ENCODE assay signal across 8 cellular contexts in the genomic region with DNA sequence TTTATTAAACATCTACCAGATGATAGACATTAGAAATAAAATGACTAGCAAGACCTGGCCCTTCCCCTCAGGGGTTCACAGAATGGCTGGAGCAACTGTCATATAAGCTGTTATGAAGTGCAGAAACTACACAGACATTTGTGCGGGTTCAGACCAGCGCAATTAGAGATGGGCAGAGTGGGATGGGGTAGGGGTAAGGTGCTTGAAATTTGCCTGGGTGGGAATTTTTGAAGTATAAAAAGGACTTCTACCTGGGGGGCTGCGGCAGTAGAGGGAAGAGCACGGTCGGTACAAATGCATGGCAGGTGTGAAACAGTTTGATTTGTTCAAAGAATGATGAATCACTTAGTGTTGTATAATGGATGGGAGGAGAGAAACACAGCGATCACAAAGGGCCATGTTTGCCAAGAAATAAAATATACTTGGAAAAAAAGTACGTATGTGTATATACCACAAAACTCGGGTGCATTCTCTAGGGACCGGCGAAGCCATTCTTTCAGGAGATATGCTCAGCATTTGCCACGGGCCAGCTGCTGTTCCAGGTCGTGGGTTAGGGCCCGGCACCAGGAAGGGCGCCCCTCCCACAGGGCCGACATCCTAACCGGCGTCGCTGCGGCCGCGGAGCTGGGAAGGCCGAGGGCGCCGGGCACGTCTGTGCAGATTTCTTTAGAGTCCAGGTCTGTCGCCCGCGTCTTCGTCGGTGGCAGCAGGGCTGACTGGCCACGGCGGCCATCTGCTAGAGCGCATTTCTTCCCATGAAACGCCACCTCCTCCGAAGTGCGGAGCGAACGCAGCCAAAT. TPM values are rescaled to one million over a fixed set of nuclear protein-coding genes. Genes with fewer than 3 reads are reported as not detected.
DNase-seq lines count a peak whose midpoint lies in the region; ATAC-seq lines count a peak whose summit lies in the region.

No MANE protein-coding gene starts in this region.

- H2BK12ac ChIP-seq in neuronal stem cell (ENCODE audit: low read length), result no peak overlapping the region

- H2AK5ac ChIP-seq in neuronal stem cell (ENCODE audit: low read depth, low read length), result peak overlapping the region; percentile 72

- H2BK15ac ChIP-seq in neuronal stem cell (ENCODE audit: low read length), result peak overlapping the region; percentile 62

- H3K14ac ChIP-seq in neuronal stem cell (ENCODE audit: low read length), result no peak overlapping the region

- H4K91ac ChIP-seq in neuronal stem cell (ENCODE audit: low read depth, low read length, poor library complexity), result peak overlapping the region; percentile 32

- H4K8ac ChIP-seq in neuronal stem cell (ENCODE audit: low read depth, low read length), result no peak overlapping the region

- peak overlapping the region; percentile 90 for H2BK5ac ChIP-seq in neuronal stem cell (ENCODE audit: low read length)

- H3K4me1 Mint-ChIP-seq in activated naive CD4-positive, alpha-beta T cell treated with anti-CD3 and anti-CD28 coated beads for 36 hours (ENCODE audit: low read depth), result peaks cover 48% of the 10 kb centered on the region
- H3K4me1 Mint-ChIP-seq in activated T-cell treated with anti-CD3 and anti-CD28 coated beads, Interleukin-2, amount 50 U/mL, for 4 hours (ENCODE audit: low read depth), result peaks cover 37% of the 10 kb centered on the region

- H3K23ac ChIP-seq in neuronal stem cell (ENCODE audit: low read depth, low read length, poor library complexity), result peak overlapping the region; percentile 92

- peak; percentile 13 for ATAC-seq in HG02623 (IDR thresholded peaks at IDR 0.05; ENCODE audit: unreplicated experiment)
- ATAC-seq in activated T-cell treated with anti-CD3 and anti-CD28 coated beads, Interleukin-2, amount 50 U/mL, for 4 hours, result peak; percentile 26 to 29

- H3K4me3 ChIP-seq in neuronal stem cell (ENCODE audit: low read length in 2 of 2), result peak overlapping the region; percentile 94 to 96

- H3K9me3 Mint-ChIP-seq in activated naive CD4-positive, alpha-beta T cell treated with anti-CD3 and anti-CD28 coated beads for 36 hours, result no peaks in the 10 kb centered on the region
- no peaks in the 10 kb centered on the region for H3K9me3 Mint-ChIP-seq in activated T-cell treated with anti-CD3 and anti-CD28 coated beads, Interleukin-2, amount 50 U/mL, for 4 hours

- CTCF ChIA-PET in activated naive CD4-positive, alpha-beta T cell treated with anti-CD3 and anti-CD28 coated beads for 36 hours (lab: Charles Lee), result interaction anchor here (0.7 to 3.0 kb wide), 13 partner anchors 10 to 284 kb away, joined by 3 to 18 read pairs (median 5); a partner anchor contains a TSS

- no peaks in the 10 kb centered on the region for H3K27me3 ChIP-seq in neuronal stem cell (ENCODE audit: control insufficient read depth in 3 of 3, insufficient read depth in 3 of 3, low read depth in 1 of 3, low read length in 3 of 3)

- peak overlapping the region; percentile 82 for H2BK120ac ChIP-seq in neuronal stem cell (ENCODE audit: low read depth, low read length)

- H3K4ac ChIP-seq in neuronal stem cell (ENCODE audit: low read length), result peak overlapping the region; percentile 41

- H3K36me3 ChIP-seq in neuronal stem cell (replicated peaks in 1 of 2; ENCODE audit: control insufficient read depth in 2 of 2, insufficient read depth in 2 of 2, low read length in 2 of 2), result peaks cover 18 to 42% of the 10 kb centered on the region in 2 donors

- no peaks in the 10 kb centered on the region for H3K9me3 ChIP-seq in neuronal stem cell (replicated peaks in 1 of 2; ENCODE audit: control insufficient read depth in 2 of 2, insufficient read depth in 1 of 2, low read depth in 1 of 2, low read length in 2 of 2)

- H3K27ac Mint-ChIP-seq in activated naive CD4-positive, alpha-beta T cell treated with anti-CD3 and anti-CD28 coated beads for 36 hours, result peak overlapping the region; percentile 93

- H3K36me3 Mint-ChIP-seq in activated naive CD4-positive, alpha-beta T cell treated with anti-CD3 and anti-CD28 coated beads for 36 hours (ENCODE audit: low read depth), result peaks cover 25% of the 10 kb centered on the region
- peaks cover 26% of the 10 kb centered on the region for H3K36me3 Mint-ChIP-seq in activated T-cell treated with anti-CD3 and anti-CD28 coated beads, Interleukin-2, amount 50 U/mL, for 4 hours (ENCODE audit: insufficient read depth)

- H3K4me2 ChIP-seq in neuronal stem cell (ENCODE audit: insufficient read depth, low read length, poor library complexity, severe bottlenecking), result peak overlapping the region; percentile 94

- peaks cover 8 to 12% of the 10 kb centered on the region in 2 donors for H3K4me1 ChIP-seq in neuronal stem cell (ENCODE audit: control insufficient read depth in 2 of 2, insufficient read depth in 1 of 2, low read depth in 1 of 2, low read length in 2 of 2)

- peak overlapping the region; percentile 54 for H3K27ac ChIP-seq in neuronal stem cell (replicated peaks; ENCODE audit: low read length)

- peak; percentile 34 for DNase-seq in activated naive CD4-positive, alpha-beta T cell treated with anti-CD3 and anti-CD28 coated beads for 36 hours
- DNase-seq in activated naive CD4-positive, alpha-beta T cell treated with Interleukin-2 at 50 U/mL for 16 hours, result no peak
- peak; percentile 74 for DNase-seq in NCI-H146 (lab: John Stamatoyannopoulos, UW)
- no peak for DNase-seq in activated T-cell treated with anti-CD3 and anti-CD28 coated beads, Interleukin-2, amount 50 U/mL, for 4 hours
- DNase-seq in germinal center (ENCODE audit: low spot score), result peak; percentile 5
- no peak for DNase-seq in neuronal stem cell (ENCODE audit: low spot score)
- no peak for DNase-seq in middle frontal gyrus (ENCODE audit: extremely low spot score, low spot score)

- peak overlapping the region; percentile 97 for H2AFZ ChIP-seq in neuronal stem cell (ENCODE audit: low read length)

- no CpG with 5 or more reads among the region's 38 CpGs for WGBS in neuronal stem cell (ENCODE audit: extremely low coverage in 2 of 2, insufficient read length in 2 of 2, insufficient replicate concordance in 1 of 2), 2 donors

- H3K9ac ChIP-seq in neuronal stem cell (ENCODE audit: low read depth, low read length, poor library complexity), result peak overlapping the region; percentile 97

- peaks cover 3% of the 10 kb centered on the region for H3K79me1 ChIP-seq in neuronal stem cell (ENCODE audit: low read depth, low read length)

- H3K4me3 Mint-ChIP-seq in activated naive CD4-positive, alpha-beta T cell treated with anti-CD3 and anti-CD28 coated beads for 36 hours, result peak overlapping the region; percentile 99
- peak overlapping the region; percentile 99 for H3K4me3 Mint-ChIP-seq in activated T-cell treated with anti-CD3 and anti-CD28 coated beads, Interleukin-2, amount 50 U/mL, for 4 hours

- H3K27me3 Mint-ChIP-seq in activated naive CD4-positive, alpha-beta T cell treated with anti-CD3 and anti-CD28 coated beads for 36 hours (ENCODE audit: low read depth), result no peaks in the 10 kb centered on the region
- no peaks in the 10 kb centered on the region for H3K27me3 Mint-ChIP-seq in activated T-cell treated with anti-CD3 and anti-CD28 coated beads, Interleukin-2, amount 50 U/mL, for 4 hours (ENCODE audit: low read depth)

- peak overlapping the region; percentile 95 for H3K18ac ChIP-seq in neuronal stem cell (ENCODE audit: low read length)

- intact Hi-C loops in activated naive CD4-positive, alpha-beta T cell treated with anti-CD3 and anti-CD28 coated beads for 36 hours (cut with micrococcal nuclease), result loop anchor here (2.0 to 10.0 kb wide), 3 partner anchors 128 to 500 kb away; a partner anchor contains a TSS

RNA-seq across cellular contexts. Expression of a gene that starts 0.8 kb away (rescaled TPM):
- total RNA-seq in activated naive CD4-positive, alpha-beta T cell treated with anti-CD3 and anti-CD28 coated beads for 36 hours, result 10 to 100 TPM; 79.5 to 80.8 TPM
- total RNA-seq in activated T-cell treated with anti-CD3 and anti-CD28 coated beads, Interleukin-2, amount 50 U/mL, for 4 hours, result 100 to 1,000 TPM; 194 to 213 (median 201) TPM
- polyA plus RNA-seq in neuronal stem cell (2013, experiment 1 of 2), result 73.6 TPM
- 73.4 TPM for polyA plus RNA-seq in neuronal stem cell (2013, experiment 2 of 2)

RNA-seq across cellular contexts. Expression of a gene that starts 39.9 kb away (rescaled TPM):
- total RNA-seq in activated naive CD4-positive, alpha-beta T cell treated with anti-CD3 and anti-CD28 coated beads for 36 hours, result 1 to 10 TPM; 9.3 to 9.8 TPM
- total RNA-seq in activated T-cell treated with anti-CD3 and anti-CD28 coated beads, Interleukin-2, amount 50 U/mL, for 4 hours, result 1 to 10 TPM; 6.5 to 7.8 (median 7.1) TPM
- 8.5 TPM for polyA plus RNA-seq in neuronal stem cell (2013, experiment 1 of 2)
- 9.1 TPM for polyA plus RNA-seq in neuronal stem cell (2013, experiment 2 of 2)

Comparison
In these comparisons a context has a peak if more than half of its experiments do, and no peak if none do; other contexts are left out.
1. DNase-seq: peak in activated naive CD4-positive, alpha-beta T cell treated with anti-CD3 and anti-CD28 coated beads for 36 hours (single experiment), NCI-H146 (single experiment) and germinal center (single experiment); none in activated naive CD4-positive, alpha-beta T cell treated with Interleukin-2 at 50 U/mL for 16 hours (single experiment), activated T-cell treated with anti-CD3 and anti-CD28 coated beads, Interleukin-2, amount 50 U/mL, for 4 hours (single experiment), neuronal stem cell (single experiment) and middle frontal gyrus (single experiment).